In the genomic region with DNA sequence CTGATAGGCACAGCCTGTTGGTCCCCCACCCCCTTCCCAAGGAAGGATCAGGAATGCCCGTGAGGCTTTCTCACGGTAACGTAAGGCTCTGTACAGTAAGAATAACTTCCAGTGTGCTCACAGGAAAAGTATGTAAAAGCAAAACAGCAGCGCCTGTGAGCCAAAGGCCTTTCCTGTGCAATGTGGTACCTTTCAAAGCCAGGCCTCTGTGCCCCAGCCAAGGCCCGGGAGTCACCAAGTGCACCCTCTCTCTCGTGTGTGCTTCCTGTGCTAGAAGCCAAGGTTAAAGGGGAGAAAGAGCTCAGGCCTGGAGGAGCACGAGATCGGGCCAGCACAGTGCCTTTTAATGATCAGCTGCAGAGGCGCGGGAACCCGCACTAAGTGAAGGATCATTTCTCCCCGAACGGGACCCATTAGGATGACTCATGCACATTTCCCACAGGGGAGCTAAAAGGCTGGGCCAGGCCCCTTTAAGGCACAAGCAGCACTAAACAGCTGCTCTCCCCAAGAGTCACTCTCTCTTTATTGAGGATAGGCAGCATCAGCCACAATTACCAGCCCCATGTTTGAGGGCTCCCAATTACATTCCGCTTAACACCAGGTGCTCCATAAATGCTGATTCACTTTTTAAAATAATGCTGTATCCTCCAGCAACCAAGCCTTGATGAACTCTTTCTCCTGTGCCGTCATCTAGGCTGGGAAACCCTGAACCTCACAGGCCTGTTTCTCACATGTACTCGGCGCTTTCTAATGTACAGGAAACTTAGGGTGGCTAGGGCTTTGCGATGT, we compare ENCODE assay signal across 8 cellular contexts. TPM values are rescaled to one million over a fixed set of nuclear protein-coding genes. Genes with fewer than 3 reads are reported as not detected.
DNase-seq lines count a peak whose midpoint lies in the region; ATAC-seq, FAIRE-seq and TF ChIP-seq lines count a peak whose summit lies in the region.

No MANE protein-coding gene starts in this region.

- H3K27ac ChIP-seq in psoas muscle (peak overlapping the region; percentile 77), small intestine (ENCODE audit: low read depth in 1 of 2, low read length in 1 of 2) (peak overlapping the region in 1 of 2 donors; percentile 48)
- H3K27ac ChIP-seq in CD8-positive, alpha-beta T cell (ENCODE audit: low read depth, low read length) = no peak overlapping the region

- no peaks in the 10 kb centered on the region for H3K9me3 ChIP-seq in NT2/D1 (ENCODE audit: insufficient read depth, low read length)
- H3K9me3 ChIP-seq in psoas muscle = no peaks in the 10 kb centered on the region
- H3K9me3 ChIP-seq in CD8-positive, alpha-beta T cell (ENCODE audit: low read length) = no peaks in the 10 kb centered on the region
- no peaks in the 10 kb centered on the region for H3K9me3 ChIP-seq in small intestine (ENCODE audit: control insufficient read depth, low read depth)

- H3K9ac ChIP-seq in NT2/D1 (ENCODE audit: insufficient read length, low read depth) = peak overlapping the region; percentile 45

- no peaks in the 10 kb centered on the region for H3K27me3 Mint-ChIP-seq in CD8-positive, alpha-beta T cell (ENCODE audit: low read depth)

- CTCF ChIA-PET in CD8-positive, alpha-beta T cell (lab: Charles Lee) = no interaction called here

- intact Hi-C loops in psoas muscle (cut with DNase I) (no loop called here), posterior vena cava (cut with DNase I) (no loop called here)
- intact Hi-C loops in CD8-positive, alpha-beta T cell (cut with DNase I, micrococcal nuclease) = no loop called here

- WGBS in psoas muscle, 3 donors = 27 to 48% (median 32%) methylated on average over 18 of the region's 18 CpGs
- 52 to 63% (median 61%) methylated on average over 18 of the region's 18 CpGs for WGBS in small intestine, 3 donors

- ATAC-seq in psoas muscle (peak; percentile 65 to 75 (median 68)), HG03457 (IDR thresholded peaks at IDR 0.05; ENCODE audit: unreplicated experiment) (no peak)
- ATAC-seq in CD8-positive, alpha-beta T cell = no peak

- H3K4me1 ChIP-seq in NT2/D1 (ENCODE audit: insufficient read depth, insufficient read length) = peaks cover 47% of the 10 kb centered on the region
- H3K4me1 ChIP-seq in psoas muscle = peaks cover 44% of the 10 kb centered on the region
- H3K4me1 ChIP-seq in CD8-positive, alpha-beta T cell (ENCODE audit: insufficient read depth, low read length) = no peaks in the 10 kb centered on the region
- peaks cover 2 to 5% of the 10 kb centered on the region in 2 donors for H3K4me1 ChIP-seq in small intestine (ENCODE audit: control insufficient read depth in 2 of 2, insufficient read depth in 1 of 2, low read depth in 1 of 2, low read length in 1 of 2)

- peaks cover 7% of the 10 kb centered on the region for H3K4me1 Mint-ChIP-seq in CD8-positive, alpha-beta T cell (ENCODE audit: low read depth)

- no peak overlapping the region for H3K4me3 Mint-ChIP-seq in CD8-positive, alpha-beta T cell

- no peak for FAIRE-seq in small intestine (lab: Jason Lieb, UNC)

- no peaks in the 10 kb centered on the region for H3K36me3 Mint-ChIP-seq in CD8-positive, alpha-beta T cell

- H3K4me3 ChIP-seq in NT2/D1 (ENCODE audit: insufficient read length, low read depth) (no peak overlapping the region), psoas muscle (peak overlapping the region; percentile 15), small intestine (ENCODE audit: low read depth in 1 of 2, low read length in 2 of 2) (no peak overlapping the region)
- H3K4me3 ChIP-seq in CD8-positive, alpha-beta T cell (ENCODE audit: low read depth, low read length) = no peak overlapping the region

- H3K36me3 ChIP-seq in NT2/D1 (ENCODE audit: insufficient read depth, insufficient read length, low read length) (peaks cover 30% of the 10 kb centered on the region), psoas muscle (ENCODE audit: insufficient read depth in 1 of 2, low read depth in 1 of 2) (no peaks in the 10 kb centered on the region), small intestine (ENCODE audit: control insufficient read depth in 2 of 2, insufficient read depth in 2 of 2, low read length in 2 of 2) (no peaks in the 10 kb centered on the region)
- H3K36me3 ChIP-seq in CD8-positive, alpha-beta T cell (ENCODE audit: insufficient read depth, low read length) = no peaks in the 10 kb centered on the region

- no peak for TF ChIP-seq CTCF in psoas muscle (IDR thresholded peaks at IDR 0.05)
- TF ChIP-seq CTCF in CD8-positive, alpha-beta T cell (IDR thresholded peaks at IDR 0.05) = no peak

- no peaks in the 10 kb centered on the region for H3K9me3 Mint-ChIP-seq in CD8-positive, alpha-beta T cell

- H3K27me3 ChIP-seq in NT2/D1 (ENCODE audit: insufficient read depth, insufficient read length) = no peaks in the 10 kb centered on the region
- H3K27me3 ChIP-seq in psoas muscle (ENCODE audit: insufficient read depth in 3 of 3, low read length in 2 of 3) = no peaks in the 10 kb centered on the region
- no peaks in the 10 kb centered on the region for H3K27me3 ChIP-seq in CD8-positive, alpha-beta T cell (ENCODE audit: insufficient read depth, low read length)
- no peaks in the 10 kb centered on the region for H3K27me3 ChIP-seq in small intestine (ENCODE audit: control insufficient read depth in 2 of 2, insufficient read depth in 2 of 2, low read length in 2 of 2)

- POLR2A ChIA-PET in CD8-positive, alpha-beta T cell (lab: Charles Lee) = no interaction called here

- no peak overlapping the region for H3K27ac Mint-ChIP-seq in CD8-positive, alpha-beta T cell

- DNase-seq in HCEC 1CT (peak; percentile 95), NT2/D1 (ENCODE audit: low read depth, low spot score) (peak; percentile 55), fibroblast of peridontal ligament (ENCODE audit: extremely low read depth) (peak; percentile 85), psoas muscle (peak; percentile 40 to 58), posterior vena cava (ENCODE audit: low spot score) (no peak), small intestine (no peak)
- DNase-seq in CD8-positive, alpha-beta T cell = no peak

RNA-seq across cellular contexts. Expression of a gene that starts 42.8 kb away (rescaled TPM):
- total RNA-seq in psoas muscle (10 to 100 TPM in 2 of 4 donors, 1 to 10 TPM in 2; 4.8 to 26.2 (median 12.4) TPM), posterior vena cava (10 to 100 TPM; 18.7 to 23.0 TPM)
- polyA plus RNA-seq in psoas muscle (10 to 100 TPM in 1 of 3 donors, 1 to 10 TPM in 2; 4.0 to 30.7 (median 5.1) TPM), small intestine (10 to 100 TPM in 1 of 3 donors, 1 to 10 TPM in 2; 8.9 to 18.9 (median 9.2) TPM)
- total RNA-seq in CD8-positive, alpha-beta T cell = 1 to 10 TPM; 2.4 to 3.0 TPM

Comparison
In these comparisons a context has a peak if more than half of its experiments do, and no peak if none do; other contexts are left out.
1. DNase-seq: peak in HCEC 1CT (single experiment), NT2/D1 (single experiment), fibroblast of peridontal ligament (single experiment) and psoas muscle (2 of 2); none in posterior vena cava (single experiment), CD8-positive, alpha-beta T cell (0 of 7) and small intestine (single experiment).
2. ATAC-seq: peak in psoas muscle (4 of 4); none in HG03457 (single experiment) and CD8-positive, alpha-beta T cell (single experiment).